Comparison of ENCODE assay signal across 8 cellular contexts in genomic region chr17:45600050-45601012, GRCh38.
DNase-seq lines count a peak whose midpoint lies in the region; ATAC-seq and TF ChIP-seq lines count a peak whose summit lies in the region.
"Not testable (repeated sequence)": the region's sequence is repeated elsewhere in the genome, so short reads cannot be mapped to it uniquely, and the experiment has no call there.

No MANE protein-coding gene starts in this region.

- CTCF ChIA-PET in activated CD4-positive, alpha-beta T cell treated with anti-CD3 and anti-CD28 coated beads for 36 hours (lab: Charles Lee); activated naive CD4-positive, alpha-beta T cell treated with anti-CD3 and anti-CD28 coated beads for 36 hours (lab: Charles Lee): not testable (repeated sequence)

- not testable (repeated sequence) for H3K4me1 ChIP-seq in DND-41 (ENCODE audit: insufficient read depth, low read length); aorta (ENCODE audit: control insufficient read depth in 1 of 2, insufficient read depth in 2 of 2, low read length in 2 of 2)

- not testable (repeated sequence) for H3K36me3 ChIP-seq in DND-41 (ENCODE audit: insufficient read depth, low read length); MG63; aorta (ENCODE audit: control insufficient read depth in 1 of 2, insufficient read depth in 2 of 2, low read length in 1 of 2)

- H3K27me3 Mint-ChIP-seq in activated CD4-positive, alpha-beta T cell treated with anti-CD3 and anti-CD28 coated beads for 36 hours; activated naive CD4-positive, alpha-beta T cell treated with anti-CD3 and anti-CD28 coated beads for 36 hours (ENCODE audit: low read depth); effector memory CD8-positive, alpha-beta T cell; natural killer cell treated with Interleukin-12 subunit alpha and Interleukin-12 subunit beta and Interleukin-15 and Interleukin-18, amount 100 ng/mL, for 72 hours: not testable (repeated sequence)

- H3K27ac Mint-ChIP-seq in activated CD4-positive, alpha-beta T cell treated with anti-CD3 and anti-CD28 coated beads for 36 hours; natural killer cell treated with Interleukin-12 subunit alpha and Interleukin-12 subunit beta and Interleukin-15 and Interleukin-18, amount 100 ng/mL, for 72 hours: not testable (repeated sequence)
- peak overlapping the region; percentile 41 for H3K27ac Mint-ChIP-seq in activated naive CD4-positive, alpha-beta T cell treated with anti-CD3 and anti-CD28 coated beads for 36 hours
- peak overlapping the region; percentile 38 to 75 for H3K27ac Mint-ChIP-seq in effector memory CD8-positive, alpha-beta T cell

- H3K27ac ChIP-seq in DND-41 (ENCODE audit: low read length); aorta (ENCODE audit: low read depth in 1 of 2, low read length in 2 of 2): not testable (repeated sequence)

- POLR2A ChIA-PET in activated CD4-positive, alpha-beta T cell treated with anti-CD3 and anti-CD28 coated beads for 36 hours (lab: Charles Lee), result not testable (repeated sequence)

- not testable (repeated sequence) for H3K4me3 ChIP-seq in DND-41 (ENCODE audit: low read depth in 1 of 2, low read length in 2 of 2); MG63; aorta (ENCODE audit: low read length in 2 of 2)

- not testable (repeated sequence) for TF ChIP-seq CTCF in DND-41 (IDR thresholded peaks at IDR 0.05; ENCODE audit: borderline replicate concordance, extremely low read depth, low read length, poor library complexity, severe bottlenecking)

- H3K27me3 ChIP-seq in DND-41 (ENCODE audit: insufficient read depth, low read length, poor library complexity); MG63; aorta (ENCODE audit: control insufficient read depth in 1 of 2, insufficient read depth in 2 of 2, low read length in 1 of 2): not testable (repeated sequence)

- ATAC-seq in DND-41 (ENCODE audit: insufficient read depth, low read depth) (peak; percentile 75), left colon (peak; percentile 51), aorta (ENCODE audit: low FRiP score) (peak; percentile 52)
- ATAC-seq in activated CD4-positive, alpha-beta T cell treated with anti-CD3 and anti-CD28 coated beads for 36 hours, result peak; percentile 51
- peak; percentile 98 for ATAC-seq in effector memory CD8-positive, alpha-beta T cell (replicated peaks)
- peak; percentile 85 to 90 for ATAC-seq in natural killer cell treated with Interleukin-12 subunit alpha and Interleukin-12 subunit beta and Interleukin-15 and Interleukin-18, amount 100 ng/mL, for 72 hours

- not testable (repeated sequence) for H3K9me3 Mint-ChIP-seq in activated CD4-positive, alpha-beta T cell treated with anti-CD3 and anti-CD28 coated beads for 36 hours (ENCODE audit: low read depth); activated naive CD4-positive, alpha-beta T cell treated with anti-CD3 and anti-CD28 coated beads for 36 hours; effector memory CD8-positive, alpha-beta T cell; natural killer cell treated with Interleukin-12 subunit alpha and Interleukin-12 subunit beta and Interleukin-15 and Interleukin-18, amount 100 ng/mL, for 72 hours

- H3K4me2 ChIP-seq in DND-41 (ENCODE audit: insufficient read depth, low read length), result not testable (repeated sequence)

- H3K4me1 Mint-ChIP-seq in activated CD4-positive, alpha-beta T cell treated with anti-CD3 and anti-CD28 coated beads for 36 hours; activated naive CD4-positive, alpha-beta T cell treated with anti-CD3 and anti-CD28 coated beads for 36 hours (ENCODE audit: low read depth); effector memory CD8-positive, alpha-beta T cell (ENCODE audit: low read depth in 2 of 2); natural killer cell treated with Interleukin-12 subunit alpha and Interleukin-12 subunit beta and Interleukin-15 and Interleukin-18, amount 100 ng/mL, for 72 hours (ENCODE audit: low read depth in 2 of 2): not testable (repeated sequence)

- 80 to 89% methylated on average over 8 to 14 of the region's 21 CpGs for WGBS in aorta, 2 donors

- H3K9ac ChIP-seq in DND-41 (ENCODE audit: low read depth, low read length), result not testable (repeated sequence)

- H3K9me3 ChIP-seq in DND-41 (ENCODE audit: insufficient read depth, low read length, severe bottlenecking); MG63; aorta (ENCODE audit: control insufficient read depth, low read length): not testable (repeated sequence)

- H3K36me3 Mint-ChIP-seq in activated CD4-positive, alpha-beta T cell treated with anti-CD3 and anti-CD28 coated beads for 36 hours (ENCODE audit: low read depth); activated naive CD4-positive, alpha-beta T cell treated with anti-CD3 and anti-CD28 coated beads for 36 hours (ENCODE audit: low read depth); effector memory CD8-positive, alpha-beta T cell (ENCODE audit: insufficient read depth); natural killer cell treated with Interleukin-12 subunit alpha and Interleukin-12 subunit beta and Interleukin-15 and Interleukin-18, amount 100 ng/mL, for 72 hours: not testable (repeated sequence)

- DNase-seq in DND-41, result peak; percentile 26
- peak; percentile 23 for DNase-seq in MG63
- DNase-seq in activated CD4-positive, alpha-beta T cell treated with anti-CD3 and anti-CD28 coated beads for 36 hours, result peak; percentile 11
- peak; percentile 64 for DNase-seq in activated naive CD4-positive, alpha-beta T cell treated with anti-CD3 and anti-CD28 coated beads for 36 hours
- peak in 2 of 3 experiments; percentile 22 to 36 for DNase-seq in effector memory CD8-positive, alpha-beta T cell
- DNase-seq in left colon; natural killer cell treated with Interleukin-12 subunit alpha and Interleukin-12 subunit beta and Interleukin-15 and Interleukin-18, amount 100 ng/mL, for 72 hours (ENCODE audit: low spot score); aorta: not testable (repeated sequence)

- not testable (repeated sequence) for H4K20me1 ChIP-seq in DND-41 (ENCODE audit: insufficient read depth, low read length)

- not testable (repeated sequence) for H2AFZ ChIP-seq in DND-41 (ENCODE audit: low read depth, low read length)

- intact Hi-C loops in activated CD4-positive, alpha-beta T cell treated with anti-CD3 and anti-CD28 coated beads for 36 hours (cut with DNase I, micrococcal nuclease); activated naive CD4-positive, alpha-beta T cell treated with anti-CD3 and anti-CD28 coated beads for 36 hours (cut with micrococcal nuclease); left colon (cut with DNase I, micrococcal nuclease); aorta (cut with DNase I): not testable (repeated sequence)

- not testable (repeated sequence) for H3K4me3 Mint-ChIP-seq in activated CD4-positive, alpha-beta T cell treated with anti-CD3 and anti-CD28 coated beads for 36 hours; activated naive CD4-positive, alpha-beta T cell treated with anti-CD3 and anti-CD28 coated beads for 36 hours; natural killer cell treated with Interleukin-12 subunit alpha and Interleukin-12 subunit beta and Interleukin-15 and Interleukin-18, amount 100 ng/mL, for 72 hours
- peak overlapping the region; percentile 49 to 56 for H3K4me3 Mint-ChIP-seq in effector memory CD8-positive, alpha-beta T cell

- H3K79me2 ChIP-seq in DND-41 (ENCODE audit: insufficient read depth, low read length), result not testable (repeated sequence)
